In the genomic region with DNA sequence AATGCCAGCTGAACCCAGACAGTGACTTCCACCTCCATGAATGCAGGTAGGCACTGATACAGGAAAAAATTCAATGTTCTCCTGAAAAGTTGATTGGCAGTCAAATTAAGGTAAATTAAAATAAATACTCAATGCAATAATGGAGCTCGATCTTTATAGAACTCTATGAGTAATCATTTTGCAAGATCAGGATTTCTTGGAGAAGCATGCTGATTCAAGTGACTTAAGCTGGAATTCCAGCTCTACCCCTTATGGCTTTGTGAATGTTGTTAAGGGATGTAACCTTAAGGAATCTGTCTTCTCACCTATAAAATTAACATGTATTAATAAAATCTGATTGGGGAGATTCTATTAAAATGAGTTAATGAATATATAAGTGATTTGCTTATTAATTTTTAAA, we compare ENCODE assay signal across 21 cellular contexts.
"Had no signal": no experiment of that assay in that cellular context is flagged by ENCODE, and none has a peak within 500 bp of the region (broad histone marks: within the 10 kb centered on the region; RNA-seq: fewer than 3 reads in every experiment).

No MANE protein-coding gene starts in this region.

- H3K79me2 ChIP-seq: parathyroid adenoma had no signal

- H3K27ac ChIP-seq: dorsolateral prefrontal cortex, neural progenitor cell, parathyroid adenoma, prostate gland, sigmoid colon, skin epidermis, uterus had no signal

- H3K9me3 ChIP-seq: prostate gland, sigmoid colon, uterus had no signal

- H2AFZ ChIP-seq: neural progenitor cell, parathyroid adenoma had no signal

- H3K4me2 ChIP-seq: neural progenitor cell had no signal

- ATAC-seq: esophagus mucosa; left cardiac atrium; natural killer cell treated with Interleukin-12 subunit alpha and Interleukin-12 subunit beta and Interleukin-15 and Interleukin-18, amount 100 ng/mL, for 72 hours had no signal

- H3K4me3 ChIP-seq: dorsolateral prefrontal cortex, lung, neural progenitor cell, prostate gland, sigmoid colon, skin epidermis, uterus had no signal

- DNase-seq: cortex of kidney; dorsolateral prefrontal cortex; effector CD8-positive, alpha-beta T cell; left cardiac atrium; left ventricle myocardium superior; mesenchymal stem cell; midbrain; occipital lobe; sigmoid colon; stimulated activated CD4-positive, alpha-beta T cell treated with anti-CD3 and anti-CD28 coated beads, Interleukin-2, amount 100 ng/mL, for 48 hours; stimulated activated naive CD4-positive, alpha-beta T cell treated with Interleukin-2 at 50 U/mL for 16 hours; uterus had no signal

- H3K4me1 ChIP-seq: neural progenitor cell, parathyroid adenoma, prostate gland, sigmoid colon, uterus had no signal

- FAIRE-seq: frontal cortex, keratinocyte had no signal

- H3K36me3 ChIP-seq: neural progenitor cell, prostate gland, sigmoid colon, uterus had no signal

- H3K9ac ChIP-seq: neural progenitor cell, parathyroid adenoma had no signal

- H3K27me3 ChIP-seq: dorsolateral prefrontal cortex, neural progenitor cell, sigmoid colon, uterus had no signal
